In genomic region chr1:203127672-203128611, GRCh38 we compare ENCODE assay signal across 7 cellular contexts. TPM values are rescaled to one million over a fixed set of nuclear protein-coding genes. Genes with fewer than 3 reads are reported as not detected.
DNase-seq lines count a peak whose midpoint lies in the region; ATAC-seq and TF ChIP-seq lines count a peak whose summit lies in the region.

Gene ADORA1 (plus strand): TSS chr1:203127726. CDS start chr1:203128842, 1,116 bp downstream.

- peak within 1 kb of the TSS; percentile 56; the same call in 1 of the 2 replicates for H3K9ac ChIP-seq in ES-I3 (ENCODE audit: low read depth, low read length)

- TF ChIP-seq CTCF in astrocyte of the cerebellum (IDR thresholded peaks at IDR 0.05; ENCODE audit: low read depth, low read length, missing control alignments), result peak; percentile 4

- ATAC-seq in GM21576 (IDR thresholded peaks at IDR 0.05; ENCODE audit: unreplicated experiment), result no peak
- ATAC-seq in HG03280 (IDR thresholded peaks at IDR 0.05; ENCODE audit: unreplicated experiment), result no peak

- H3K4me1 ChIP-seq in ES-I3 (ENCODE audit: insufficient read depth, low read length), result peaks cover 13% of the 10 kb centered on the region
- H3K4me1 ChIP-seq in iPS DF 6.9 (ENCODE audit: control insufficient read depth, insufficient read depth, low read length), result peaks cover 10% of the 10 kb centered on the region; the same call in 1 of the 2 replicates

- in situ Hi-C loops in astrocyte of the cerebellum (cut with HindIII; ENCODE audit: low sequenced_read_pairs), result no loop called here

- H3K4me3 ChIP-seq in astrocyte of the cerebellum (ENCODE audit: low read depth, low read length) (peak within 1 kb of the TSS; percentile 40), iPS DF 6.9 (ENCODE audit: low read length) (peak within 1 kb of the TSS; percentile 31; the same call in 1 of the 2 replicates)

- WGBS in iPS DF 6.9 (ENCODE audit: insufficient coverage, insufficient read length), result no CpG with 5 or more reads among the region's 57 CpGs

- H3K9me3 ChIP-seq in ES-I3 (ENCODE audit: control insufficient read depth, insufficient read depth, low read length) (no peaks in the 10 kb centered on the region), iPS DF 6.9 (ENCODE audit: control insufficient read depth, insufficient read depth, low read length) (no peaks in the 10 kb centered on the region)

- DNase-seq in NCI-H128 (lab: John Stamatoyannopoulos, UW; ENCODE audit: unreplicated experiment) (peak; percentile 32), astrocyte of the cerebellum (ENCODE audit: low read depth) (peak; percentile 16), iPS DF 6.9 (ENCODE audit: low read depth, low spot score) (peak; percentile 39), renal cortical epithelial cell (ENCODE audit: low read depth) (peak; percentile 48)

- no peaks in the 10 kb centered on the region; the same call in 1 of the 2 replicates for H3K27me3 ChIP-seq in iPS DF 6.9 (ENCODE audit: control insufficient read depth, insufficient read depth, low read length)

- H3K36me3 ChIP-seq in ES-I3 (ENCODE audit: insufficient read depth, low read length) (no peaks in the 10 kb centered on the region), iPS DF 6.9 (ENCODE audit: control insufficient read depth, insufficient read depth, low read length) (no peaks in the 10 kb centered on the region)

- H3K27ac ChIP-seq in iPS DF 6.9 (ENCODE audit: low read length), result no peak within 1 kb of the TSS

RNA-seq across cellular contexts. Expression of gene ADORA1, which starts in this region (rescaled TPM):
- 4.2 and 54.7 TPM in 2 replicates for total RNA-seq in renal cortical epithelial cell
